Comparison of ENCODE assay signal across 25 cellular contexts in the genomic region with DNA sequence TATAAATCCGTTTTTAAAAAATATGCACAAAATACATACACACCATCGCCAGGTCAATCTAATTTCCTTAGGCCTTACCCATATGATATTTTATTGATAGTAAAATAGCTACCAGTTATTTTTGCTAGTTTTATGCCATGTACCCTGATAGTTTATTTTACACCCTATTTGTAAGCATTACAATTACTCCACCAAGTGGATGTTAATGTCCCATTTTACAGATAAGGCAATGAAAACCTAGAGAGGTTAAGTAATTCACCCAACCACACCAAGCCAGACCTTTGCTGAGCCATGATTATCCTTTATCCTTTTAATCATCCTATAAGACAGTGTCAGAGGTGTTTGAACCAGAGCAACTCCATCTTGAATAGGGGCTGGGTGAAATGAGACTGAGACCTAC.
"Had no signal": no experiment of that assay in that cellular context is flagged by ENCODE, and none has a peak within 500 bp of the region (broad histone marks: within the 10 kb centered on the region; RNA-seq: fewer than 3 reads in every experiment).

No MANE protein-coding gene starts in this region.

- H3K27ac Mint-ChIP-seq: dendritic cell treated with granulocyte-macrophage colony-stimulating factor and Interleukin-4, amounts not matched to agents 40 ng/mL and 50 ng/mL, for 4 days; effector memory CD8-positive, alpha-beta T cell; endodermal cell had no signal

- H3K9me3 ChIP-seq: colonic mucosa, esophagus muscularis mucosa, esophagus squamous epithelium, gastrocnemius medialis, gastroesophageal sphincter had no signal

- H3K4me1 Mint-ChIP-seq: endodermal cell had no signal

- DNase-seq: colonic mucosa; cortex of kidney; dermis blood vessel endothelial cell; dorsolateral prefrontal cortex; effector CD4-positive, alpha-beta T cell; effector CD8-positive, alpha-beta T cell; effector memory CD4-positive, alpha-beta T cell; effector memory CD8-positive, alpha-beta T cell; endodermal cell; erythroblast; esophagus squamous epithelium; foreskin fibroblast; foreskin melanocyte; gastrocnemius medialis; glutamatergic neuron; head of caudate nucleus; heart left ventricle; heart right ventricle had no signal

- H3K27me3 ChIP-seq: colonic mucosa, dorsolateral prefrontal cortex, esophagus muscularis mucosa, esophagus squamous epithelium, foreskin keratinocyte, gastrocnemius medialis, gastroesophageal sphincter, heart left ventricle, heart right ventricle had no signal

- H3K4me1 ChIP-seq: colonic mucosa, esophagus muscularis mucosa, esophagus squamous epithelium, foreskin keratinocyte, gastrocnemius medialis, gastroesophageal sphincter, heart left ventricle, heart right ventricle had no signal

- H3K36me3 ChIP-seq: colonic mucosa, esophagus muscularis mucosa, esophagus squamous epithelium, gastrocnemius medialis, gastroesophageal sphincter, heart left ventricle, heart right ventricle had no signal

- H3K4me3 Mint-ChIP-seq: dendritic cell treated with granulocyte-macrophage colony-stimulating factor and Interleukin-4, amounts not matched to agents 40 ng/mL and 50 ng/mL, for 4 days; effector memory CD8-positive, alpha-beta T cell; endodermal cell had no signal

- H3K4me3 ChIP-seq: colonic mucosa, coronary artery, dorsolateral prefrontal cortex, esophagus muscularis mucosa, esophagus squamous epithelium, gastrocnemius medialis, gastroesophageal sphincter, heart left ventricle, heart right ventricle had no signal

- H3K27me3 Mint-ChIP-seq: dendritic cell treated with granulocyte-macrophage colony-stimulating factor and Interleukin-4, amounts not matched to agents 40 ng/mL and 50 ng/mL, for 4 days; effector memory CD8-positive, alpha-beta T cell had no signal

- H3K27ac ChIP-seq: colonic mucosa, coronary artery, dorsolateral prefrontal cortex, epithelial cell of prostate, esophagus muscularis mucosa, esophagus squamous epithelium, foreskin keratinocyte, gastrocnemius medialis, gastroesophageal sphincter, heart left ventricle, heart right ventricle had no signal

- ATAC-seq: effector memory CD8-positive, alpha-beta T cell; esophagus mucosa; gastrocnemius medialis; gastroesophageal sphincter; heart left ventricle; heart right ventricle had no signal
